8 cellular contexts compared by ENCODE assay signal in the genomic region with DNA sequence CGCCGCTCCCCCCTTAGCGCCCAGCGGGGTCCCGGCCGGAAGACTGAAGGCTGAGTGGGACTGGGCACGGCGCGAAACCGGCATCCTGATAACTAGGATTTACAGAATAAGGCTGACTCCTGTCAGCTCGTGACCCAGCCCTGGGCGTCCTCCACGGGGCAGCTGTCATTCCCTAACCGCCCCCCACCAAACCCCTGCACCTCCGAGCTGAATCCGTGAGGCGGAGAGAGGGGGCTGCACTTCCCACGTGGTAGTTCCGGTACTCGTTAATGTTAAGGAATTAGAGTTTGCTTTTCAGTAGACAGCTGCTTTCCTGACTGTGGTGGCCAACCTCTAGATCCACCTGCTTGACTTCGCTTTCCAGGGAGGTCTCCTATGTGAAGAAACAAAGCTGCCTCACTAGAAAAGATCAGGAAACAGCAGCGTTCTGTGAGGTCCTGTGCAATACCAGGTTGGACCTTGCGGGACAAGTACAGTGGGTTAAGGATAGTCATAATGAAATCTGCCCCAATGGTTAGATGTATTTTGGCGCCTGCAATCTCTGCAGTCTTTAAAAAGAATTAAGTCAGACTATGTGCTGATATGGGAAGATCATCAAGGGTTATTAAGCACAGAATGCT. TPM values are rescaled to one million over a fixed set of nuclear protein-coding genes. Genes with fewer than 3 reads are reported as not detected.
A peak's percentile ranks its signal among the peaks of the same experiment; 100 is the strongest.
DNase-seq lines count a peak whose midpoint lies in the region; ATAC-seq, FAIRE-seq and TF ChIP-seq lines count a peak whose summit lies in the region.

No MANE protein-coding gene starts in this region.

- peak overlapping the region; percentile 18 for H2AFZ ChIP-seq in Loucy (ENCODE audit: low read length)

- peaks cover 24% of the 10 kb centered on the region for H3K79me2 ChIP-seq in Loucy (ENCODE audit: insufficient read depth, low read length)

- DNase-seq in ACHN (peak; percentile 50), GM12891 (ENCODE audit: insufficient read length, low spot score) (no peak), body of pancreas (peak in 3 of 4 donors; percentile 35 to 54 (median 49)), kidney glomerular epithelial cell (lab: John Stamatoyannopoulos, UW) (peak; percentile 30), testis (peak; percentile 61), NCI-H2029 (lab: John Stamatoyannopoulos, UW) (no peak)

- TF ChIP-seq CTCF in Loucy (conservative IDR thresholded peaks at IDR 0.05; ENCODE audit: low read length) (no peak), body of pancreas (IDR thresholded peaks at IDR 0.05) (peak in 2 of 7 experiments; percentile 9), testis (IDR thresholded peaks at IDR 0.05) (no peak)

- WGBS in body of pancreas, 2 donors, result 2 to 4% methylated on average over 13 to 24 of the region's 24 CpGs
- 2% methylated on average over 13 to 17 of the region's 24 CpGs for WGBS in testis, 2 donors

- intact Hi-C loops in body of pancreas (cut with DNase I) (no loop called here), testis (cut with DNase I; ENCODE audit: low total_unique reads) (no loop called here)

- H3K4me2 ChIP-seq in Loucy (ENCODE audit: low read depth, low read length, poor library complexity, severe bottlenecking), result peak overlapping the region; percentile 87

- FAIRE-seq in GM12891 (lab: Jason Lieb, UNC), result peak; percentile 45

- H3K4me1 ChIP-seq in Loucy (ENCODE audit: insufficient read depth, low read length, poor library complexity, severe bottlenecking) (peaks cover 30% of the 10 kb centered on the region), body of pancreas (peaks cover 29% of the 10 kb centered on the region), testis (peaks cover 21% of the 10 kb centered on the region)

- H3K9ac ChIP-seq in Loucy (ENCODE audit: low read depth, low read length, poor library complexity, severe bottlenecking), result peak overlapping the region; percentile 87

- H3K36me3 ChIP-seq in Loucy (ENCODE audit: insufficient read depth, low read length) (peaks cover 4% of the 10 kb centered on the region; the same call in 1 of the 2 replicates), body of pancreas (replicated peaks in 1 of 2; ENCODE audit: insufficient read depth in 1 of 2, low read depth in 2 of 2) (peaks cover 0 to 3% of the 10 kb centered on the region in 2 donors), testis (ENCODE audit: low read depth, missing control alignments) (no peaks in the 10 kb centered on the region)

- in situ Hi-C loops in ACHN (cut with HindIII; ENCODE audit: low pct_ligation_motif_present, low pct_unique_long_range_greater_than_20kb, low sequenced_read_pairs), result no loop called here

- peak overlapping the region; percentile 95 to 99 (median 97) for H3K27ac ChIP-seq in body of pancreas
- peak overlapping the region; percentile 94 to 97 for H3K27ac ChIP-seq in testis

- H4K20me1 ChIP-seq in Loucy (ENCODE audit: insufficient read depth, low read length, poor library complexity, severe bottlenecking), result peaks cover 7% of the 10 kb centered on the region

- TF ChIP-seq POLR2A in GM12891 (IDR thresholded peaks at IDR 0.05; ENCODE audit: low read depth, low read length) (no peak), body of pancreas (IDR thresholded peaks at IDR 0.05) (no peak), testis (IDR thresholded peaks at IDR 0.05) (no peak)

- ATAC-seq in body of pancreas (peak; percentile 9), GM18498 (IDR thresholded peaks at IDR 0.05; ENCODE audit: unreplicated experiment) (no peak)

- no peaks in the 10 kb centered on the region for H3K27me3 ChIP-seq in Loucy (ENCODE audit: insufficient read depth, low read length, poor library complexity, severe bottlenecking)
- H3K27me3 ChIP-seq in body of pancreas, result no peaks in the 10 kb centered on the region
- no peaks in the 10 kb centered on the region for H3K27me3 ChIP-seq in testis

- no peaks in the 10 kb centered on the region for H3K9me2 ChIP-seq in Loucy (replicated peaks; ENCODE audit: low read depth, low read length)

- peak overlapping the region; percentile 91 for H3K4me3 ChIP-seq in Loucy (ENCODE audit: low read length, poor library complexity, severe bottlenecking)
- peak overlapping the region; percentile 57 to 98 for H3K4me3 ChIP-seq in body of pancreas
- peak overlapping the region; percentile 75 to 87 for H3K4me3 ChIP-seq in testis

- H3K9me3 ChIP-seq in Loucy (ENCODE audit: insufficient read depth, low read depth, low read length) (no peaks in the 10 kb centered on the region), body of pancreas (no peaks in the 10 kb centered on the region), testis (no peaks in the 10 kb centered on the region)

- H3F3A ChIP-seq in Loucy (ENCODE audit: low read depth), result peaks cover 6% of the 10 kb centered on the region; the same call in 1 of the 2 replicates

TF ChIP-seq in GM12891, 5 proteins besides CTCF, POLR2A, EP300 and RAD21:
- no peak; the same call in 1 of the 2 replicates for TF ChIP-seq POLR2AphosphoS5 (IDR thresholded peaks at IDR 0.05; ENCODE audit: low read depth, low read length)
- TF ChIP-seq TAF1 (IDR thresholded peaks at IDR 0.05; ENCODE audit: low read depth, low read length), result no peak
- TF ChIP-seq POU2F2 (IDR thresholded peaks at IDR 0.05; ENCODE audit: low read depth, low read length), result peak; percentile 45; the same call in 1 of the 2 replicates
- no peak for TF ChIP-seq PAX5 (IDR thresholded peaks at IDR 0.05; ENCODE audit: insufficient read depth, low read length, severe bottlenecking)
- TF ChIP-seq SPI1 (IDR thresholded peaks at IDR 0.05; ENCODE audit: low read depth, low read length), result no peak
TF ChIP-seq in GM12891: peak in this region for 1.

RNA-seq across cellular contexts. Expression of gene WBP2, which starts 1.0 kb away (rescaled TPM):
- polyA plus RNA-seq in GM12891 (2012; ENCODE audit: low read depth, missing spikeins), result 60.5 TPM
- total RNA-seq in body of pancreas (10 to 100 TPM; 44.2 to 49.5 TPM), testis (100 to 1,000 TPM in 1 of 2 donors, 10 to 100 TPM in 1; 96.1 to 127 TPM)
- 217 TPM for polyA plus RNA-seq in testis (ENCODE audit: insufficient read depth, low read depth, low replicate concordance)

RNA-seq across cellular contexts. Expression of gene UNC13D, which starts 12.0 kb away (rescaled TPM):
- polyA plus RNA-seq in GM12891 (2012; ENCODE audit: low read depth, missing spikeins), result 25.9 TPM
- total RNA-seq in body of pancreas (10 to 100 TPM in 1 of 2 donors, 1 to 10 TPM in 1; 8.6 to 21.8 TPM), testis (10 to 100 TPM; 15.0 to 20.4 TPM)
- polyA plus RNA-seq in testis (ENCODE audit: insufficient read depth, low read depth, low replicate concordance), result 10.2 TPM

RNA-seq across cellular contexts. Expression of gene TRIM47, which starts 22.2 kb away (rescaled TPM):
- 1.0 TPM for polyA plus RNA-seq in GM12891 (2012; ENCODE audit: low read depth, missing spikeins)
- 10 to 100 TPM; 39.6 to 41.8 TPM for total RNA-seq in body of pancreas
- total RNA-seq in testis, result 10 to 100 TPM; 43.5 to 48.6 TPM
- polyA plus RNA-seq in testis (ENCODE audit: insufficient read depth, low read depth, low replicate concordance), result 18.3 TPM

RNA-seq across cellular contexts. Expression of gene TRIM65, which starts 40.6 kb away (rescaled TPM):
- polyA plus RNA-seq in GM12891 (2012; ENCODE audit: low read depth, missing spikeins), result 7.0 TPM
- total RNA-seq in body of pancreas (10 to 100 TPM; 12.5 to 21.0 TPM), testis (10 to 100 TPM; 23.4 to 25.5 TPM)
- polyA plus RNA-seq in testis (ENCODE audit: insufficient read depth, low read depth, low replicate concordance), result 8.6 TPM

RNA-seq across cellular contexts. Expression of gene MRPL38, which starts 48.5 kb away (rescaled TPM):
- 46.8 TPM for polyA plus RNA-seq in GM12891 (2012; ENCODE audit: low read depth, missing spikeins)
- total RNA-seq in body of pancreas, result 10 to 100 TPM; 47.7 to 77.8 TPM
- total RNA-seq in testis, result 10 to 100 TPM; 88.2 to 88.7 TPM
- polyA plus RNA-seq in testis (ENCODE audit: insufficient read depth, low read depth, low replicate concordance), result 101 TPM

Comparison
In these comparisons a context has a peak if more than half of its experiments do, and no peak if none do; other contexts are left out.
1. DNase-seq: peak in ACHN (single experiment), body of pancreas (3 of 4), kidney glomerular epithelial cell (single experiment) and testis (single experiment); none in GM12891 (single experiment) and NCI-H2029 (single experiment).
2. Peak in every context shown above with its lines, with median percentiles within 50 percentile points of each other: H3K4me3 ChIP-seq.